ENCODE assay signal across 20 cellular contexts in genomic region chr20:576156-576555, GRCh38. TPM values are rescaled to one million over a fixed set of nuclear protein-coding genes. Genes with fewer than 3 reads are reported as not detected.
DNase-seq lines count a peak whose midpoint lies in the region; ATAC-seq and TF ChIP-seq lines count a peak whose summit lies in the region.
"Had no signal": no experiment of that assay in that cellular context is flagged by ENCODE, and none has a peak within 500 bp of the region (broad histone marks: within the 10 kb centered on the region; RNA-seq: fewer than 3 reads in every experiment).

No MANE protein-coding gene starts in this region.

- no peak for ATAC-seq in right cardiac atrium
- no peak for ATAC-seq in activated T-cell treated with anti-CD3 and anti-CD28 coated beads, Interleukin-2, amount 50 U/mL, for 4 hours
- ATAC-seq in HG03457 (IDR thresholded peaks at IDR 0.05; ENCODE audit: unreplicated experiment), result no peak
- no peak for ATAC-seq in GM18520 (IDR thresholded peaks at IDR 0.05; ENCODE audit: unreplicated experiment)
- ATAC-seq: PC-3, T-cell had no signal

- peak; percentile 4 for DNase-seq in NCI-H2196 (lab: John Stamatoyannopoulos, UW; ENCODE audit: unreplicated experiment)
- no peak for DNase-seq in NCI-H2196 treated with DMSO at 0.1 percent for 48 hours (lab: John Stamatoyannopoulos, UW; ENCODE audit: unreplicated experiment)
- no peak for DNase-seq in right cardiac atrium
- no peak for DNase-seq in right atrium auricular region (ENCODE audit: low spot score)
- no peak for DNase-seq in WERI-Rb-1
- no peak for DNase-seq in activated T-cell treated with anti-CD3 and anti-CD28 coated beads, Interleukin-2, amount 50 U/mL, for 4 hours
- DNase-seq: AML-193, Calu3, DMS79 treated with DMSO at 0.1 percent for 48 hours, GM23248, KG1, NCI-H1092 treated with DMSO at 0.1 percent for 48 hours, NCI-H1930, PC-3, T-cell had no signal

- H3K4me1 Mint-ChIP-seq in activated T-cell treated with anti-CD3 and anti-CD28 coated beads, Interleukin-2, amount 50 U/mL, for 4 hours (ENCODE audit: low read depth), result no peaks in the 10 kb centered on the region

- H3K27me3 ChIP-seq in right cardiac atrium (ENCODE audit: control insufficient read depth, insufficient read depth) (no peaks in the 10 kb centered on the region), right atrium auricular region (no peaks in the 10 kb centered on the region), WERI-Rb-1 (ENCODE audit: insufficient read depth, low read depth, severe bottlenecking) (no peaks in the 10 kb centered on the region)

- H3K36me3 Mint-ChIP-seq in activated T-cell treated with anti-CD3 and anti-CD28 coated beads, Interleukin-2, amount 50 U/mL, for 4 hours (ENCODE audit: insufficient read depth), result no peaks in the 10 kb centered on the region
- H3K36me3 Mint-ChIP-seq: T-cell had no signal

- H3K4me3 Mint-ChIP-seq in activated T-cell treated with anti-CD3 and anti-CD28 coated beads, Interleukin-2, amount 50 U/mL, for 4 hours, result no peak overlapping the region
- H3K4me3 Mint-ChIP-seq: T-cell had no signal

- H3K9me3 Mint-ChIP-seq in activated T-cell treated with anti-CD3 and anti-CD28 coated beads, Interleukin-2, amount 50 U/mL, for 4 hours, result no peaks in the 10 kb centered on the region
- H3K9me3 Mint-ChIP-seq: T-cell had no signal

- H3K4me1 ChIP-seq in right cardiac atrium (ENCODE audit: control insufficient read depth, insufficient read depth, low read length), result peaks cover 10% of the 10 kb centered on the region
- H3K4me1 ChIP-seq in right atrium auricular region, result peaks cover 0 to 43% of the 10 kb centered on the region in 2 donors

- H3K9me3 ChIP-seq in right cardiac atrium (ENCODE audit: control insufficient read depth, low read length) (no peaks in the 10 kb centered on the region), right atrium auricular region (no peaks in the 10 kb centered on the region), WERI-Rb-1 (ENCODE audit: severe bottlenecking) (no peaks in the 10 kb centered on the region)

- intact Hi-C loops in right cardiac atrium (cut with DNase I), result no loop called here

- H3K27ac ChIP-seq in right cardiac atrium (ENCODE audit: low read length) (peak overlapping the region; percentile 32), right atrium auricular region (no peak overlapping the region), WERI-Rb-1 (peak overlapping the region; percentile 96)
- H3K27ac ChIP-seq: GM23248, HL-60, SK-N-MC had no signal

- 40% methylated on average over 3 of the region's 3 CpGs for whole genome bisulfite sequencing in right cardiac atrium

- H3K4me3 ChIP-seq in right cardiac atrium (ENCODE audit: low read length), result no peak overlapping the region
- H3K4me3 ChIP-seq in right atrium auricular region, result no peak overlapping the region
- H3K4me3 ChIP-seq in WERI-Rb-1 (ENCODE audit: low read depth, low read length), result no peak overlapping the region
- H3K4me3 ChIP-seq: GM23248, SK-N-MC had no signal

- TF ChIP-seq CTCF in right atrium auricular region (IDR thresholded peaks at IDR 0.05), result no peak
- TF ChIP-seq CTCF in WERI-Rb-1 (IDR thresholded peaks at IDR 0.05; ENCODE audit: low read depth, low read length), result no peak

- H3K36me3 ChIP-seq in right atrium auricular region (no peaks in the 10 kb centered on the region), WERI-Rb-1 (no peaks in the 10 kb centered on the region)

- peaks cover 31% of the 10 kb centered on the region for H3K27me3 Mint-ChIP-seq in activated T-cell treated with anti-CD3 and anti-CD28 coated beads, Interleukin-2, amount 50 U/mL, for 4 hours (ENCODE audit: low read depth)

RNA-seq across cellular contexts. Expression of gene CSNK2A1, which starts 32.6 kb away (rescaled TPM):
- total RNA-seq in right cardiac atrium (100 to 1,000 TPM; 105 to 118 (median 109) TPM), right atrium auricular region (100 to 1,000 TPM in 1 of 2 donors, 10 to 100 TPM in 1; 84.5 to 125 TPM)
- 36.8 TPM for polyA plus RNA-seq in right cardiac atrium
- total RNA-seq in activated T-cell treated with anti-CD3 and anti-CD28 coated beads, Interleukin-2, amount 50 U/mL, for 4 hours, result 100 to 1,000 TPM; 183 to 191 (median 187) TPM

RNA-seq across cellular contexts. Expression of gene TCF15, which starts 34.0 kb away (rescaled TPM):
- 1 to 10 TPM; 4.0 to 9.3 (median 7.8) TPM for total RNA-seq in right cardiac atrium
- polyA plus RNA-seq in right cardiac atrium, result 7.4 TPM
- total RNA-seq in right atrium auricular region, result 1 to 10 TPM; 4.9 to 8.0 TPM
- total RNA-seq in activated T-cell treated with anti-CD3 and anti-CD28 coated beads, Interleukin-2, amount 50 U/mL, for 4 hours, result under 1 TPM in 1 of 3 donors, not detected in 2; 0.21 TPM
- total RNA-seq: Calu3, GM23248, M059J, T-cell had no signal
- polyA plus RNA-seq: GM23248 had no signal

Comparison
In these comparisons a context has a peak if more than half of its experiments do, and no peak if none do; other contexts are left out.
1. H3K27ac ChIP-seq: peak in right cardiac atrium (single experiment) and WERI-Rb-1 (single experiment); none in right atrium auricular region (0 of 2).
2. RNA of gene TCF15, which starts 34.0 kb away (total RNA-seq): 4.0 to 9.3 TPM in right cardiac atrium and 4.9 to 8.0 TPM in right atrium auricular region; 0.21 TPM in activated T-cell treated with anti-CD3 and anti-CD28 coated beads, Interleukin-2, amount 50 U/mL, for 4 hours; every median in the first group is over 4 times any median in the second.